ENCODE assay signal across 30 cellular contexts in the genomic region with DNA sequence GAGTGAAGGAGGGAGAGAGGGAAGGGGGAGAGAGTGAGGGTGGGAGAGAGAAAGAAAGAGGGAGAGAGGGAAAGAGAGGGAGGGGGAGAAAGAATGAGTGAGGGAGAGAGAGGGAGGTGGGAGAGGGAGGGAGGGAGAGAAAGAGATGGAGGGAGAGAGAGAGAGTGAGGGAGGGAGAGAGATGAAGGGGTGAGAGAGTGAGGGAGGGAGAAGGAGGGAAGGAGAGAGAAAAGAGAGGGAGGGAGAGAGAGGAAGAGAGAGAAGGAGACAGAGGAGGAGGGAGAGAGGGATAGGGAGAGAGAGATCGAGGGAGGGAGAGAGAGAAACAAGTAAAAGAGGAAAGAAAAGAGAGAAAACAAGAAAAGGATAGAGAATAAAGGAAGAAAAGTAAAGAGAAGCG.
"Had no signal": no experiment of that assay in that cellular context is flagged by ENCODE, and none has a peak within 500 bp of the region (broad histone marks: within the 10 kb centered on the region; RNA-seq: fewer than 3 reads in every experiment).

No MANE protein-coding gene starts in this region.

- H3K9ac ChIP-seq: neural progenitor cell, parathyroid adenoma had no signal

- H3K4me3 Mint-ChIP-seq: natural killer cell; nephron; neural progenitor cell; stimulated activated memory B cell treated with anti-CD40 and anti-IgM and Interleukin-4, amounts not matched to agents 10 μg/mL and 1 μg/mL and 100 μg/mL, for 72 hours; stimulated activated naive CD8-positive, alpha-beta T cell treated with anti-CD3 and anti-CD28 coated beads, Interleukin-15, amount 100 ng/mL, for 72 hours; type B pancreatic cell had no signal

- H3K9me3 ChIP-seq: ovary, psoas muscle, suprapubic skin, testis, tibial artery, transverse colon, upper lobe of right lung, uterus had no signal

- H3K79me2 ChIP-seq: parathyroid adenoma had no signal

- DNase-seq: natural killer cell; occipital lobe; ovary; posterior cingulate gyrus; psoas muscle; right cardiac atrium; spleen; stimulated activated CD4-positive, alpha-beta T cell treated with anti-CD3 and anti-CD28 coated beads, Interleukin-12 subunit alpha, Interleukin-12 subunit beta, amount 100 ng/mL, for 4 hours; stimulated activated CD4-positive, alpha-beta T cell treated with anti-CD3 and anti-CD28 coated beads, Interleukin-1b, Interleukin-23, amount 100 ng/mL, for 48 hours; stimulated activated CD4-positive, alpha-beta T cell treated with anti-CD3 and anti-CD28 coated beads, Interleukin-4, amount 100 ng/mL, for 1 hour; stimulated activated CD4-positive, alpha-beta T cell treated with anti-CD3 and anti-CD28 coated beads, Interleukin-4, amount 100 ng/mL, for 4 hours; stimulated activated CD8-positive, alpha-beta memory T cell treated with anti-CD3 and anti-CD28 coated beads, Interleukin-4, amount 100 ng/mL, for 48 hours; stimulated activated naive CD4-positive, alpha-beta T cell; stimulated activated naive CD8-positive, alpha-beta T cell treated with anti-CD3 and anti-CD28 coated beads, Interleukin-15, amount 100 ng/mL, for 72 hours; stimulated activated naive CD8-positive, alpha-beta T cell treated with anti-CD3 and anti-CD28 coated beads, Interleukin-15, Interleukin-2, amounts not matched to agents 100 U/mL and 50 U/mL, for 24 hours; substantia nigra; testis; tibial artery; transverse colon; upper lobe of right lung; uterus had no signal

- ATAC-seq: natural killer cell; psoas muscle; right cardiac atrium; sciatic nerve; stimulated activated memory B cell treated with anti-CD40 and anti-IgM and Interleukin-4, amounts not matched to agents 10 μg/mL and 1 μg/mL and 100 μg/mL, for 72 hours; stimulated activated naive CD8-positive, alpha-beta T cell treated with anti-CD3 and anti-CD28 coated beads, Interleukin-15, amount 100 ng/mL, for 72 hours; stimulated activated naive CD8-positive, alpha-beta T cell treated with anti-CD3 and anti-CD28 coated beads, Interleukin-15, Interleukin-2, amounts not matched to agents 100 U/mL and 50 U/mL, for 24 hours; upper lobe of right lung had no signal

- H3K27ac ChIP-seq: neural progenitor cell, ovary, parathyroid adenoma, psoas muscle, skin epidermis, spleen, suprapubic skin, testis, tibial artery, transverse colon, upper lobe of right lung, uterus had no signal

- H3K27ac Mint-ChIP-seq: natural killer cell; nephron; stimulated activated memory B cell treated with anti-CD40 and anti-IgM and Interleukin-4, amounts not matched to agents 10 μg/mL and 1 μg/mL and 100 μg/mL, for 72 hours; type B pancreatic cell had no signal

- H3K4me1 Mint-ChIP-seq: natural killer cell; nephron; stimulated activated memory B cell treated with anti-CD40 and anti-IgM and Interleukin-4, amounts not matched to agents 10 μg/mL and 1 μg/mL and 100 μg/mL, for 72 hours; stimulated activated naive CD8-positive, alpha-beta T cell treated with anti-CD3 and anti-CD28 coated beads, Interleukin-15, amount 100 ng/mL, for 72 hours had no signal

- H3K4me1 ChIP-seq: parathyroid adenoma, psoas muscle, spleen, suprapubic skin, testis, tibial artery, transverse colon, upper lobe of right lung, uterus had no signal

- H3K36me3 Mint-ChIP-seq: natural killer cell; stimulated activated memory B cell treated with anti-CD40 and anti-IgM and Interleukin-4, amounts not matched to agents 10 μg/mL and 1 μg/mL and 100 μg/mL, for 72 hours; type B pancreatic cell had no signal

- H3K27me3 ChIP-seq: neural progenitor cell, ovary, spleen, suprapubic skin, testis, tibial artery, transverse colon, upper lobe of right lung, uterus had no signal

- H2AFZ ChIP-seq: neural progenitor cell, parathyroid adenoma had no signal

- H3K9me3 Mint-ChIP-seq: type B pancreatic cell had no signal

- H3K4me2 ChIP-seq: neural progenitor cell, smooth muscle cell had no signal

- H3K36me3 ChIP-seq: neural progenitor cell, ovary, spleen, suprapubic skin, tibial artery, transverse colon, upper lobe of right lung, uterus had no signal

- H3K4me3 ChIP-seq: neural progenitor cell, ovary, psoas muscle, skin epidermis, smooth muscle cell, spleen, suprapubic skin, testis, tibial artery, transverse colon, upper lobe of right lung, uterus had no signal

- H3K27me3 Mint-ChIP-seq: stimulated activated naive CD8-positive, alpha-beta T cell treated with anti-CD3 and anti-CD28 coated beads, Interleukin-15, amount 100 ng/mL, for 72 hours had no signal
